In the genomic region with DNA sequence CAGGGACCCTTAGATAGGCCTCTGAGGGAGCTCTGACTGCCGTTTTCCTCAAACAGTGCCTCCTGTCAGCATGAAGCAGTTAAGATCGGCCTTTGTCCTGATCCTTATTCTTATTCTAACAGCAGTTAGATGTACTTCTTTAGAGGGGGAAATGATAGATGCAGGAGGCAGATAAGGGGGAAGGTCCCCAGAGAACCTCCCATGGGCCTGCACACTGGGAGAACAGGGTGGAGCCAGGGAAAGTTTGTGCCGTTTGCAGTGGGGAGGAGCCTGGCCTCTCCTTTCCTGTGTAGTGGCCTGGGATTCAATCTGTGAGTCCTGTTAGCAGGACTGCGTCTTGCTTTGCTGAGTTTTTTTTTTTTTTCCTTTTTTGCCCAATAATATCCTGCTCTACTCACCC, we compare ENCODE assay signal across 1 cellular context.
TF ChIP-seq lines count a peak whose summit lies in the region.

No MANE protein-coding gene starts in this region.

TF ChIP-seq in SK-N-SH, 30 proteins besides CTCF, POLR2A, EP300 and RAD21:
- TF ChIP-seq RXRA (IDR thresholded peaks at IDR 0.05; ENCODE audit: borderline replicate concordance, low read depth) (no peak), PBX3 (IDR thresholded peaks at IDR 0.05) (no peak), FOXM1 (IDR thresholded peaks at IDR 0.05; ENCODE audit: low read depth) (no peak), NRF1 (IDR thresholded peaks at IDR 0.05; ENCODE audit: low read depth, low read length) (no peak), SIN3A (IDR thresholded peaks at IDR 0.05; ENCODE audit: borderline replicate concordance, low read depth, low read length) (no peak), EZH2phosphoT487 (IDR thresholded peaks at IDR 0.05; ENCODE audit: borderline replicate concordance, low read depth) (no peak), MXI1 (IDR thresholded peaks at IDR 0.05; ENCODE audit: low read depth, low read length) (no peak), MEF2A (IDR thresholded peaks at IDR 0.05; ENCODE audit: borderline replicate concordance, low read depth) (no peak), ZBTB33 (IDR thresholded peaks at IDR 0.05; ENCODE audit: borderline replicate concordance, low read depth) (no peak)
- TF ChIP-seq, protein P1, sequence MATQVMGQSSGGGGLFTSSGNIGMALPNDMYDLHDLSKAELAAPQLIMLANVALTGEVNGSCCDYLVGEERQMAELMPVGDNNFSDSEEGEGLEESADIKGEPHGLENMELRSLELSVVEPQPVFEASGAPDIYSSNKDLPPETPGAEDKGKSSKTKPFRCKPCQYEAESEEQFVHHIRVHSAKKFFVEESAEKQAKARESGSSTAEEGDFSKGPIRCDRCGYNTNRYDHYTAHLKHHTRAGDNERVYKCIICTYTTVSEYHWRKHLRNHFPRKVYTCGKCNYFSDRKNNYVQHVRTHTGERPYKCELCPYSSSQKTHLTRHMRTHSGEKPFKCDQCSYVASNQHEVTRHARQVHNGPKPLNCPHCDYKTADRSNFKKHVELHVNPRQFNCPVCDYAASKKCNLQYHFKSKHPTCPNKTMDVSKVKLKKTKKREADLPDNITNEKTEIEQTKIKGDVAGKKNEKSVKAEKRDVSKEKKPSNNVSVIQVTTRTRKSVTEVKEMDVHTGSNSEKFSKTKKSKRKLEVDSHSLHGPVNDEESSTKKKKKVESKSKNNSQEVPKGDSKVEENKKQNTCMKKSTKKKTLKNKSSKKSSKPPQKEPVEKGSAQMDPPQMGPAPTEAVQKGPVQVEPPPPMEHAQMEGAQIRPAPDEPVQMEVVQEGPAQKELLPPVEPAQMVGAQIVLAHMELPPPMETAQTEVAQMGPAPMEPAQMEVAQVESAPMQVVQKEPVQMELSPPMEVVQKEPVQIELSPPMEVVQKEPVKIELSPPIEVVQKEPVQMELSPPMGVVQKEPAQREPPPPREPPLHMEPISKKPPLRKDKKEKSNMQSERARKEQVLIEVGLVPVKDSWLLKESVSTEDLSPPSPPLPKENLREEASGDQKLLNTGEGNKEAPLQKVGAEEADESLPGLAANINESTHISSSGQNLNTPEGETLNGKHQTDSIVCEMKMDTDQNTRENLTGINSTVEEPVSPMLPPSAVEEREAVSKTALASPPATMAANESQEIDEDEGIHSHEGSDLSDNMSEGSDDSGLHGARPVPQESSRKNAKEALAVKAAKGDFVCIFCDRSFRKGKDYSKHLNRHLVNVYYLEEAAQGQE (IDR thresholded peaks at IDR 0.05; ENCODE audit: low read depth, low read length), result no peak
- TF ChIP-seq, protein P2, sequence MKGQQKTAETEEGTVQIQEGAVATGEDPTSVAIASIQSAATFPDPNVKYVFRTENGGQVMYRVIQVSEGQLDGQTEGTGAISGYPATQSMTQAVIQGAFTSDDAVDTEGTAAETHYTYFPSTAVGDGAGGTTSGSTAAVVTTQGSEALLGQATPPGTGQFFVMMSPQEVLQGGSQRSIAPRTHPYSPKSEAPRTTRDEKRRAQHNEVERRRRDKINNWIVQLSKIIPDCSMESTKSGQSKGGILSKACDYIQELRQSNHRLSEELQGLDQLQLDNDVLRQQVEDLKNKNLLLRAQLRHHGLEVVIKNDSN (IDR thresholded peaks at IDR 0.05; ENCODE audit: borderline replicate concordance, low read depth), result no peak
- TF ChIP-seq, protein P3, sequence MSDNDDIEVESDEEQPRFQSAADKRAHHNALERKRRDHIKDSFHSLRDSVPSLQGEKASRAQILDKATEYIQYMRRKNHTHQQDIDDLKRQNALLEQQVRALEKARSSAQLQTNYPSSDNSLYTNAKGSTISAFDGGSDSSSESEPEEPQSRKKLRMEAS (IDR thresholded peaks at IDR 0.05; ENCODE audit: low read depth), result no peak
